Comparison of ENCODE assay signal across 9 cellular contexts in the genomic region with DNA sequence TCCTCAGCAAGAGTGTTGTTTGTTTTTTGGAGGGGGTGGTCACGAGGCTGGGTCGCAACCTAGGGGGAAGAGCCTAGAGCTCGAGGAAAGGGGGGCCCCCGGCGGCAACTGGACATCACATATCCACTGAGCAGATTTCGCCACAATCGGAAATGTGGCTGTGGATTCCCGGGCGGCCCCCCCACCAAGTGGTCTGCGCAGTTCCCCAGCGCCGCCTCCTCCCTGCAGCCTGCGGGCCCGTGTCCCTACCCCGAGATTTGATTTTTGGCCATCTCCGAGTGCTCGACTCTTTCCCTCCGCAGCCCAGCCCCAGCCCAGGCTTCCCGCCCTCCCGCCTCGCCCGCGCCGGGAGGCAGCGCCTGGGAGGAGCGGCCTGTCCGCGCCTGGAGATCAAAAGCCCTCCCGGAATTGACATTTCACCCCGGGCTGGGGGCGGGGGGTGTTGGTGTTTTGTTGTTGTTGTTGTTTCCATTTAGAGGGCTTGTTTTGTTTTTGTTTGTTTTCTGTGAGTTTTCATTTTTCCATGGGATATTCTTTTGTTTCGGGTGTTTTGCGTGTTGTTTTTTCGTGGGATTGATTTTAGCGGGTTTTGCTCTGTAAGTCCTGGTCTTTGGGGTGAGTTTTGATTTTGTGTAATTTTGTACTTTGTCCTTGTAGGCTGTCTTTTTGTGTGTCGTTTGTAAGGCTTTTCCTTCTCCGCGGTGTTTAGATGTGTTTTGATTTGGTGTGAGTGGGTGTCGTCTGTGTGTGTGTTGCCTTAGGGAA.
DNase-seq lines count a peak whose midpoint lies in the region; ATAC-seq and TF ChIP-seq lines count a peak whose summit lies in the region.
"Had no signal": no experiment of that assay in that cellular context is flagged by ENCODE, and none has a peak within 500 bp of the region (broad histone marks: within the 10 kb centered on the region; RNA-seq: fewer than 3 reads in every experiment).

No MANE protein-coding gene starts in this region.

- peak overlapping the region; percentile 36 for H3K27ac Mint-ChIP-seq in activated naive CD8-positive, alpha-beta T cell

- no peaks in the 10 kb centered on the region for H3K9me3 Mint-ChIP-seq in activated naive CD8-positive, alpha-beta T cell (ENCODE audit: low read depth)

- H3K4me3 Mint-ChIP-seq in activated naive CD8-positive, alpha-beta T cell: peak overlapping the region; percentile 83

- ATAC-seq in GM21619 (IDR thresholded peaks at IDR 0.05; ENCODE audit: unreplicated experiment): no peak
- no peak for ATAC-seq in GM18502 (IDR thresholded peaks at IDR 0.05; ENCODE audit: poor library complexity, unreplicated experiment)

- DNase-seq in DMS114 treated with DMSO at 0.1 percent for 48 hours (lab: John Stamatoyannopoulos, UW; ENCODE audit: unreplicated experiment) (peak; percentile 27), HL-60 (ENCODE audit: low read depth in 1 of 2, low spot score in 1 of 2) (no peak), AG20443 (ENCODE audit: low spot score) (no peak), glomerular visceral epithelial cell (ENCODE audit: extremely low spot score) (no peak)
- DNase-seq: NCI-H82 had no signal

- peaks cover 0 to 45% of the 10 kb centered on the region in 2 donors for H3K4me1 ChIP-seq in muscle layer of duodenum (ENCODE audit: control insufficient read depth in 1 of 2, insufficient read depth in 2 of 2, low read length in 2 of 2)

- no peak overlapping the region for H3K27ac ChIP-seq in HL-60 (replicated peaks)
- no peak overlapping the region for H3K27ac ChIP-seq in muscle layer of duodenum (ENCODE audit: low read length)

- peak overlapping the region; percentile 15 for H3K4me3 ChIP-seq in HL-60 (replicated peaks; ENCODE audit: insufficient read depth, low read length)
- peak overlapping the region; percentile 76 to 81 for H3K4me3 ChIP-seq in muscle layer of duodenum (ENCODE audit: low read depth in 1 of 2, low read length in 2 of 2)

- H3K27me3 ChIP-seq in HL-60 (ENCODE audit: insufficient read depth, poor library complexity, severe bottlenecking) (peaks cover 74% of the 10 kb centered on the region), muscle layer of duodenum (ENCODE audit: low read depth, low read length) (peaks cover 86% of the 10 kb centered on the region)

- no peaks in the 10 kb centered on the region for H3K36me3 ChIP-seq in muscle layer of duodenum (ENCODE audit: control insufficient read depth in 1 of 2, insufficient read depth in 2 of 2, low read length in 2 of 2)

- H3K9me3 ChIP-seq in muscle layer of duodenum (ENCODE audit: control insufficient read depth in 1 of 2, low read length in 2 of 2): no peaks in the 10 kb centered on the region

- H3K36me3 Mint-ChIP-seq in activated naive CD8-positive, alpha-beta T cell: peaks cover 2% of the 10 kb centered on the region

- H3K4me1 Mint-ChIP-seq in activated naive CD8-positive, alpha-beta T cell (ENCODE audit: low read depth): peaks cover 34% of the 10 kb centered on the region

- no peak for TF ChIP-seq CTCF in HL-60 (IDR thresholded peaks at IDR 0.05; ENCODE audit: insufficient read depth, low read length)

- H3K27me3 Mint-ChIP-seq in activated naive CD8-positive, alpha-beta T cell: peaks cover 50% of the 10 kb centered on the region
